Comparison of ENCODE assay signal across 11 cellular contexts in genomic region chr7:50662059-50662689, GRCh38.
DNase-seq lines count a peak whose midpoint lies in the region; ATAC-seq and TF ChIP-seq lines count a peak whose summit lies in the region.
"Had no signal": no experiment of that assay in that cellular context is flagged by ENCODE, and none has a peak within 500 bp of the region (broad histone marks: within the 10 kb centered on the region; RNA-seq: fewer than 3 reads in every experiment).

No MANE protein-coding gene starts in this region.

- peak overlapping the region; percentile 50 to 95 (median 86) for H3K27ac Mint-ChIP-seq in CD4-positive, alpha-beta memory T cell
- no peak overlapping the region for H3K27ac Mint-ChIP-seq in endodermal cell
- H3K27ac Mint-ChIP-seq: progenitor cell of endocrine pancreas had no signal

- TF ChIP-seq CTCF in endodermal cell (conservative IDR thresholded peaks at IDR 0.05) = no peak
- TF ChIP-seq CTCF in right lobe of liver (IDR thresholded peaks at IDR 0.05) = no peak

- ATAC-seq in GM19372 (IDR thresholded peaks at IDR 0.05; ENCODE audit: low read depth, unreplicated experiment) (peak; percentile 1), HG03135 (IDR thresholded peaks at IDR 0.05; ENCODE audit: unreplicated experiment) (no peak), right lobe of liver (no peak), HG02870 (IDR thresholded peaks at IDR 0.05; ENCODE audit: unreplicated experiment) (no peak)

- peak in 3 of 5 donors; percentile 24 to 57 (median 38) for DNase-seq in CD4-positive, alpha-beta memory T cell
- DNase-seq in NOMO-1 treated with DMSO at 0.1 percent for 48 hours (lab: John Stamatoyannopoulos, UW; ENCODE audit: unreplicated experiment) (peak; percentile 56), endodermal cell (peak; percentile 7), right lobe of liver (no peak), CD1c-positive myeloid dendritic cell (ENCODE audit: extremely low spot score) (no peak)
- DNase-seq: activated CD4-positive, CD25-positive, alpha-beta regulatory T cell; NCI-H1417 had no signal

- no peaks in the 10 kb centered on the region for H3K27me3 Mint-ChIP-seq in CD4-positive, alpha-beta memory T cell
- no peaks in the 10 kb centered on the region for H3K27me3 Mint-ChIP-seq in endodermal cell (ENCODE audit: insufficient read depth)
- H3K27me3 Mint-ChIP-seq: progenitor cell of endocrine pancreas had no signal

- 96 to 97% methylated on average over 3 of the region's 3 CpGs for WGBS in endodermal cell (ENCODE audit: insufficient coverage in 1 of 2, insufficient read length in 1 of 2), 2 experiments
- 51% methylated on average over 3 of the region's 3 CpGs for WGBS in right lobe of liver (ENCODE audit: insufficient coverage, low coverage, low lambda C conversion rate, missing lambda C conversion rate)

- peaks cover 47 to 71% (median 55%) of the 10 kb centered on the region in 4 donors for H3K4me1 Mint-ChIP-seq in CD4-positive, alpha-beta memory T cell
- no peaks in the 10 kb centered on the region for H3K4me1 Mint-ChIP-seq in endodermal cell

- peaks cover 62% of the 10 kb centered on the region for H3K4me1 ChIP-seq in CD4-positive, alpha-beta memory T cell (ENCODE audit: insufficient read depth, low read length)
- H3K4me1 ChIP-seq in endodermal cell (ENCODE audit: control insufficient read depth, insufficient read depth, low read length) (no peaks in the 10 kb centered on the region), right lobe of liver (peaks cover 0 to 60% (median 24%) of the 10 kb centered on the region in 4 donors)

- H3K4me3 ChIP-seq in CD4-positive, alpha-beta memory T cell (ENCODE audit: low read length in 2 of 2) = peak overlapping the region; percentile 7 to 28
- H3K4me3 ChIP-seq in endodermal cell (ENCODE audit: low read length) (no peak overlapping the region), right lobe of liver (no peak overlapping the region)

- CTCF ChIA-PET in CD4-positive, alpha-beta memory T cell (lab: Charles Lee; ENCODE audit: partially characterized antibody) = interaction anchor here (0.7 to 4.2 kb wide), 8 partner anchors 16 to 194 kb away, joined by 3 to 31 read pairs (median 4); no protein-coding TSS in a partner anchor

- H3K36me3 Mint-ChIP-seq in CD4-positive, alpha-beta memory T cell = no peaks in the 10 kb centered on the region
- H3K36me3 Mint-ChIP-seq in endodermal cell (ENCODE audit: low read depth) = peaks cover 54% of the 10 kb centered on the region

- H3K36me3 ChIP-seq in CD4-positive, alpha-beta memory T cell (ENCODE audit: insufficient read depth, low read length) = no peaks in the 10 kb centered on the region
- peaks cover 74% of the 10 kb centered on the region for H3K36me3 ChIP-seq in endodermal cell (ENCODE audit: control insufficient read depth, insufficient read depth, low read length)
- H3K36me3 ChIP-seq in right lobe of liver = peaks cover 0 to 17% (median 0%) of the 10 kb centered on the region in 4 donors

- no peak overlapping the region for H3K9ac ChIP-seq in endodermal cell (ENCODE audit: extremely low read depth, low read length, poor library complexity, severe bottlenecking)

- H3K9me3 ChIP-seq in CD4-positive, alpha-beta memory T cell (ENCODE audit: control insufficient read depth in 1 of 2, low read length in 2 of 2) = no peaks in the 10 kb centered on the region
- H3K9me3 ChIP-seq in endodermal cell (ENCODE audit: control insufficient read depth, low read length) (no peaks in the 10 kb centered on the region), right lobe of liver (no peaks in the 10 kb centered on the region)

- intact Hi-C loops in CD4-positive, alpha-beta memory T cell (cut with micrococcal nuclease) = loop anchor here (5.0 kb wide), 1 partner anchor 50 kb away; no protein-coding TSS in a partner anchor
- intact Hi-C loops in right lobe of liver (cut with DNase I) = no loop called here

- no peak for TF ChIP-seq POLR2A in right lobe of liver (IDR thresholded peaks at IDR 0.05)

- H3K9me3 Mint-ChIP-seq in CD4-positive, alpha-beta memory T cell = peaks cover 0 to 3% (median 0%) of the 10 kb centered on the region in 8 donors
- H3K9me3 Mint-ChIP-seq in endodermal cell = no peaks in the 10 kb centered on the region

- POLR2A ChIA-PET in CD4-positive, alpha-beta memory T cell (lab: Charles Lee; ENCODE audit: partially characterized antibody) = interaction anchor here (0.5 to 3.0 kb wide), 7 partner anchors 11 to 593 kb away, joined by 3 to 11 read pairs (median 4); partner anchors contain the start of gene FIGNL1

- no peaks in the 10 kb centered on the region for H3K27me3 ChIP-seq in CD4-positive, alpha-beta memory T cell (ENCODE audit: insufficient read depth, low read length)
- H3K27me3 ChIP-seq in endodermal cell (ENCODE audit: control insufficient read depth, insufficient read depth, low read length, poor library complexity, severe bottlenecking) (no peaks in the 10 kb centered on the region), right lobe of liver (no peaks in the 10 kb centered on the region)

- no peak overlapping the region for H3K27ac ChIP-seq in CD4-positive, alpha-beta memory T cell (ENCODE audit: low read depth, low read length)
- H3K27ac ChIP-seq in endodermal cell (ENCODE audit: low read depth, low read length) = no peak overlapping the region
- H3K27ac ChIP-seq in right lobe of liver = no peak overlapping the region

- peak overlapping the region; percentile 58 to 95 (median 92) for H3K4me3 Mint-ChIP-seq in CD4-positive, alpha-beta memory T cell
- H3K4me3 Mint-ChIP-seq in endodermal cell = no peak overlapping the region

Comparison
In these comparisons a context has a peak if more than half of its experiments do, and no peak if none do; other contexts are left out.
1. DNase-seq: peak in CD4-positive, alpha-beta memory T cell (3 of 5), NOMO-1 treated with DMSO at 0.1 percent for 48 hours (single experiment) and endodermal cell (single experiment); none in right lobe of liver (0 of 3) and CD1c-positive myeloid dendritic cell (single experiment).
2. H3K4me3 ChIP-seq: peak in CD4-positive, alpha-beta memory T cell (2 of 2); none in endodermal cell (single experiment) and right lobe of liver (0 of 3).